Comparison of ENCODE assay signal across 8 cellular contexts in genomic region chr15:66703540-66703941, GRCh38. TPM values are rescaled to one million over a fixed set of nuclear protein-coding genes. Genes with fewer than 3 reads are reported as not detected.
DNase-seq lines count a peak whose midpoint lies in the region; ATAC-seq and TF ChIP-seq lines count a peak whose summit lies in the region.

No MANE protein-coding gene starts in this region.

- H3K9me3 ChIP-seq in AG04450 (ENCODE audit: control insufficient read depth, insufficient read depth, low read length) (no peaks in the 10 kb centered on the region; the same call in 1 of the 2 replicates), HAP-1 (no peaks in the 10 kb centered on the region), iPS-15b (ENCODE audit: control insufficient read depth, insufficient read depth, low read length) (no peaks in the 10 kb centered on the region), suprapubic skin (no peaks in the 10 kb centered on the region)

- no peak for TF ChIP-seq EP300 in suprapubic skin (IDR thresholded peaks at IDR 0.05)

- POLR2A ChIA-PET in AG04450 (lab: Yijun Ruan, JAX) = interaction anchor here (0.6 to 3.7 kb wide), 4 partner anchors 10 to 382 kb away, joined by 3 to 23 read pairs (median 6); no protein-coding TSS in a partner anchor

- in situ Hi-C loops in HAP-1 (cut with MboI; ENCODE audit: low sequenced_read_pairs) = no loop called here

- CTCF ChIA-PET in AG04450 (lab: Charles Lee) = interaction anchor here (0.8 to 5.2 kb wide), 5 partner anchors 67 to 158 kb away, joined by 3 to 63 read pairs (median 4); no protein-coding TSS in a partner anchor

- 0 out of 2 replicates have a peak, but pooled peaks cover 7% of the 10 kb centered on the region for H3K36me3 ChIP-seq in HAP-1 (replicated peaks)
- H3K36me3 ChIP-seq in iPS-15b (ENCODE audit: control insufficient read depth, insufficient read depth, low read length) = no peaks in the 10 kb centered on the region
- H3K36me3 ChIP-seq in suprapubic skin = no peaks in the 10 kb centered on the region

- no CpG with 5 or more reads among the region's 59 CpGs for WGBS in suprapubic skin

- intact Hi-C loops in activated T-helper 2 cell treated with anti-CD3 and anti-CD28 coated beads, Interferon-gamma antibody, Interleukin-2, Interleukin-4, amounts not matched to agents 10 μg/mL and 5 μg/mL and 100 μg/mL, durations not matched to agents 14 hours and 24 hours and 36 hours (cut with micrococcal nuclease) = loop anchor here (5.0 kb wide), 2 partner anchors 66 to 1139 kb away; partner anchors contain the start of gene RNU6-1

- H3K27me3 Mint-ChIP-seq in activated T-helper 2 cell treated with anti-CD3 and anti-CD28 coated beads, Interferon-gamma antibody, Interleukin-2, Interleukin-4, amounts not matched to agents 10 μg/mL and 5 μg/mL and 100 μg/mL, durations not matched to agents 14 hours and 24 hours and 36 hours (ENCODE audit: low read depth) = peaks cover 23% of the 10 kb centered on the region

- no peak overlapping the region for H3K27ac Mint-ChIP-seq in activated T-helper 2 cell treated with anti-CD3 and anti-CD28 coated beads, Interferon-gamma antibody, Interleukin-2, Interleukin-4, amounts not matched to agents 10 μg/mL and 5 μg/mL and 100 μg/mL, durations not matched to agents 14 hours and 24 hours and 36 hours

- no peak for TF ChIP-seq POLR2A in suprapubic skin (IDR thresholded peaks at IDR 0.05)

- H3K27ac ChIP-seq in AG04450 (ENCODE audit: low read depth, low read length) (no peak overlapping the region), suprapubic skin (peak overlapping the region; percentile 86)

- no peak overlapping the region for H3K9ac ChIP-seq in iPS-15b (ENCODE audit: low read depth, low read length)

- TF ChIP-seq CTCF in AG04450 (IDR thresholded peaks at IDR 0.05; ENCODE audit: low read depth, low read length) (no peak), suprapubic skin (IDR thresholded peaks at IDR 0.05) (no peak)

- H3K4me1 ChIP-seq in HAP-1 (peaks cover 46% of the 10 kb centered on the region), iPS-15b (ENCODE audit: control insufficient read depth, insufficient read depth, low read length) (peaks cover 12% of the 10 kb centered on the region), suprapubic skin (peaks cover 64% of the 10 kb centered on the region)

- H3K4me1 Mint-ChIP-seq in activated T-helper 2 cell treated with anti-CD3 and anti-CD28 coated beads, Interferon-gamma antibody, Interleukin-2, Interleukin-4, amounts not matched to agents 10 μg/mL and 5 μg/mL and 100 μg/mL, durations not matched to agents 14 hours and 24 hours and 36 hours (ENCODE audit: low read depth) = peaks cover 10% of the 10 kb centered on the region

- H3K4me3 ChIP-seq in AG04450 (ENCODE audit: low read depth, low read length) (peak overlapping the region; percentile 78), HAP-1 (peak overlapping the region; percentile 60), iPS-15b (ENCODE audit: low read depth, low read length) (peak overlapping the region; percentile 64), suprapubic skin (peak overlapping the region; percentile 78)

- no peaks in the 10 kb centered on the region for H3K36me3 Mint-ChIP-seq in activated T-helper 2 cell treated with anti-CD3 and anti-CD28 coated beads, Interferon-gamma antibody, Interleukin-2, Interleukin-4, amounts not matched to agents 10 μg/mL and 5 μg/mL and 100 μg/mL, durations not matched to agents 14 hours and 24 hours and 36 hours (ENCODE audit: low read depth)

- H3K27me3 ChIP-seq in AG04450 (ENCODE audit: control insufficient read depth, insufficient read depth, low read length) (no peaks in the 10 kb centered on the region), HAP-1 (ENCODE audit: low read depth) (no peaks in the 10 kb centered on the region), iPS-15b (ENCODE audit: control insufficient read depth, insufficient read depth, low read length) (peaks cover 27% of the 10 kb centered on the region), suprapubic skin (peaks cover 16% of the 10 kb centered on the region)

- no peak for ATAC-seq in GM18502 (IDR thresholded peaks at IDR 0.05; ENCODE audit: poor library complexity, unreplicated experiment)
- no peak for ATAC-seq in GM21717 (IDR thresholded peaks at IDR 0.05; ENCODE audit: unreplicated experiment)
- no peak for ATAC-seq in HG03439 (IDR thresholded peaks at IDR 0.05; ENCODE audit: unreplicated experiment)

- DNase-seq in AG04450 (ENCODE audit: low read depth, low spot score) = no peak
- DNase-seq in HAP-1 (ENCODE audit: low spot score in 2 of 2) = peak; percentile 39 to 64
- DNase-seq in activated T-helper 2 cell treated with anti-CD3 and anti-CD28 coated beads, Interferon-gamma antibody, Interleukin-2, Interleukin-4, amounts not matched to agents 10 μg/mL and 5 μg/mL and 100 μg/mL, durations not matched to agents 14 hours and 24 hours and 36 hours (ENCODE audit: low spot score) = peak; percentile 22
- DNase-seq in suprapubic skin (ENCODE audit: low spot score in 2 of 2) = no peak

- no peak overlapping the region for H3K4me3 Mint-ChIP-seq in activated T-helper 2 cell treated with anti-CD3 and anti-CD28 coated beads, Interferon-gamma antibody, Interleukin-2, Interleukin-4, amounts not matched to agents 10 μg/mL and 5 μg/mL and 100 μg/mL, durations not matched to agents 14 hours and 24 hours and 36 hours (ENCODE audit: low read depth)

- no peaks in the 10 kb centered on the region for H3K9me3 Mint-ChIP-seq in activated T-helper 2 cell treated with anti-CD3 and anti-CD28 coated beads, Interferon-gamma antibody, Interleukin-2, Interleukin-4, amounts not matched to agents 10 μg/mL and 5 μg/mL and 100 μg/mL, durations not matched to agents 14 hours and 24 hours and 36 hours

RNA-seq across cellular contexts. Expression of gene SMAD6, which starts 1.5 kb away (rescaled TPM):
- 1.8 and 2.2 TPM in 2 replicates for polyA plus RNA-seq in AG04450 (2011; rRNA removed)
- polyA minus RNA-seq in AG04450 (2011; rRNA and poly(A)+ RNA removed) = 4.9 and 6.2 TPM in 2 replicates
- total RNA-seq in activated T-helper 2 cell treated with anti-CD3 and anti-CD28 coated beads, Interferon-gamma antibody, Interleukin-2, Interleukin-4, amounts not matched to agents 10 μg/mL and 5 μg/mL and 100 μg/mL, durations not matched to agents 14 hours and 24 hours and 36 hours = 0.43 and 0.57 TPM in 2 replicates
- total RNA-seq in suprapubic skin = 1 to 10 TPM; 2.9 to 7.0 (median 6.9) TPM

Comparison
In these comparisons a context has a peak if more than half of its experiments do, and no peak if none do; other contexts are left out.
1. DNase-seq: peak in HAP-1 (2 of 2) and activated T-helper 2 cell treated with anti-CD3 and anti-CD28 coated beads, Interferon-gamma antibody, Interleukin-2, Interleukin-4, amounts not matched to agents 10 μg/mL and 5 μg/mL and 100 μg/mL, durations not matched to agents 14 hours and 24 hours and 36 hours (single experiment); none in AG04450 (single experiment) and suprapubic skin (0 of 2).
2. Peak in every context shown above with its lines, with median percentiles within 50 percentile points of each other: H3K4me3 ChIP-seq.